20 cellular contexts compared by ENCODE assay signal in the genomic region with DNA sequence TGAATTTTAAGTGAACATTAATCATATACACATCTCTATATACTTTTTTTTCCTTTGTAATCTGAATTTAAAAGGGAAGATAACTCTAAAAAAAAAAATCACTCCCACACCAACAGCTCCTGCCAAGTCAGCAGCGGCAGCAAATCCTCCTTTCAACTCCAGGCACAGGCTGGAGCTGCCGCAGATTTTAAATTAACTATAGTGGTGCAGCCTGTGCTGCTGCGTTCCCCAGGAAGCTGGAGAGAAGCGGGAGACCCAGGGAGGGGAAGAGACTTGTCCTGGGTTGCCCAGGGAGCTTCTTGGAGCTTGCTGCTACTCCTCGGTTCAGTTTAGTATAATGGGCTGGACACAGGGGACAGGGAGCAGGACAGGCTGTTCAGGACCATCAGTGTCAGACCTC. TPM values are rescaled to one million over a fixed set of nuclear protein-coding genes. Genes with fewer than 3 reads are reported as not detected.
DNase-seq lines count a peak whose midpoint lies in the region; ATAC-seq, FAIRE-seq and TF ChIP-seq lines count a peak whose summit lies in the region.
"Had no signal": no experiment of that assay in that cellular context is flagged by ENCODE, and none has a peak within 500 bp of the region (broad histone marks: within the 10 kb centered on the region; RNA-seq: fewer than 3 reads in every experiment).

No MANE protein-coding gene starts in this region.

- no peaks in the 10 kb centered on the region for H3K36me3 Mint-ChIP-seq in mesothelial cell of epicardium
- H3K36me3 Mint-ChIP-seq: CD14-positive monocyte had no signal

- no peak overlapping the region for H3K9ac ChIP-seq in K562 (ENCODE audit: insufficient read depth in 1 of 2, low read depth in 2 of 2, low read length in 2 of 2)
- H3K9ac ChIP-seq in mesenchymal stem cell (ENCODE audit: low read length), result no peak overlapping the region

- TF ChIP-seq RAD21 in K562 (CRISPR knock-in tag; conservative IDR thresholded peaks at IDR 0.05 in 1 of 2, IDR thresholded peaks at IDR 0.05 in 1 of 2), result no peak

- TF ChIP-seq CTCF in HEK293 (tag by site-specific recombination; IDR thresholded peaks at IDR 0.05) (no peak), K562 (IDR thresholded peaks at IDR 0.05 in 2 of 3, conservative IDR thresholded peaks at IDR 0.05 in 1 of 3; ENCODE audit: insufficient read depth in 2 of 3, low read depth in 1 of 3, low read length in 3 of 3) (no peak), mesothelial cell of epicardium (IDR thresholded peaks at IDR 0.05; ENCODE audit: unreplicated experiment) (no peak), stomach (IDR thresholded peaks at IDR 0.05) (no peak)

- H3K4me1 Mint-ChIP-seq in mesothelial cell of epicardium, result peaks cover 30% of the 10 kb centered on the region

- no peak overlapping the region for H2BK12ac ChIP-seq in mesenchymal stem cell (ENCODE audit: low read length in 2 of 2)

- no peaks in the 10 kb centered on the region for H3K79me2 ChIP-seq in K562 (ENCODE audit: control insufficient read depth, insufficient read depth, low read length)

- no TSS peak for BruUV-seq in K562 (replicated peaks; lab: Mats Ljungman, UMichigan)

- no peak overlapping the region for H3K18ac ChIP-seq in mesenchymal stem cell (ENCODE audit: low read depth in 1 of 2, low read length in 2 of 2)

- no peaks in the 10 kb centered on the region for H3K9me3 Mint-ChIP-seq in mesothelial cell of epicardium

- no peak overlapping the region for H2AK5ac ChIP-seq in mesenchymal stem cell (ENCODE audit: low read length, severe bottlenecking)

- no peak overlapping the region for H4K8ac ChIP-seq in mesenchymal stem cell (ENCODE audit: low read length)

- TF ChIP-seq POLR2A in K562 (conservative IDR thresholded peaks at IDR 0.05), result no peak
- TF ChIP-seq POLR2A in stomach (IDR thresholded peaks at IDR 0.05), result no peak

- H3K4ac ChIP-seq in mesenchymal stem cell (ENCODE audit: low read depth in 1 of 2, low read length in 2 of 2), result no peak overlapping the region

- TF ChIP-seq EP300 in K562 (IDR thresholded peaks at IDR 0.05; ENCODE audit: low read length) (no peak), stomach (IDR thresholded peaks at IDR 0.05) (no peak)

- FAIRE-seq in K562 (lab: Jason Lieb, UNC), result no peak

- H3K36me3 ChIP-seq in HEK293 (ENCODE audit: control insufficient read depth in 2 of 2, insufficient read depth in 1 of 2, low read length in 2 of 2) (no peaks in the 10 kb centered on the region), K562 (ENCODE audit: control insufficient read depth, insufficient read depth, low read length) (no peaks in the 10 kb centered on the region), stomach (no peaks in the 10 kb centered on the region), mesenchymal stem cell (ENCODE audit: control insufficient read depth in 1 of 2, insufficient read depth in 2 of 2, low read depth in 1 of 2, low read length in 2 of 2) (no peaks in the 10 kb centered on the region)
- no peaks in the 10 kb centered on the region for H3K36me3 ChIP-seq in effector memory CD4-positive, alpha-beta T cell (ENCODE audit: control insufficient read depth, insufficient read depth, low read length)
- H3K36me3 ChIP-seq: SJCRH30 had no signal

- H3K9me3 ChIP-seq in HEK293 (ENCODE audit: control insufficient read depth, insufficient read depth, low read depth, low read length) (no peaks in the 10 kb centered on the region), K562 (replicated peaks; ENCODE audit: control insufficient read depth, insufficient read depth, low read depth, low read length) (no peaks in the 10 kb centered on the region), stomach (no peaks in the 10 kb centered on the region), mesenchymal stem cell (ENCODE audit: control insufficient read depth, low read length) (no peaks in the 10 kb centered on the region)
- no peaks in the 10 kb centered on the region for H3K9me3 ChIP-seq in effector memory CD4-positive, alpha-beta T cell (ENCODE audit: control insufficient read depth, low read length)
- H3K9me3 ChIP-seq: SJCRH30 had no signal

- H3K23ac ChIP-seq in mesenchymal stem cell (ENCODE audit: low read length in 2 of 2), result no peak overlapping the region

- no peak overlapping the region for H2BK120ac ChIP-seq in mesenchymal stem cell (ENCODE audit: low read depth, low read length)

- POLR2A ChIA-PET in HEK293 (lab: Yijun Ruan, JAX) (interaction anchor here (1.0 to 1.4 kb wide), 4 partner anchors 9 to 89 kb away, joined by 3 to 6 read pairs (median 4); a partner anchor contains a TSS), K562 (lab: Yijun Ruan, JAX) (interaction anchor here (0.6 to 1.3 kb wide), 3 partner anchors 16 to 398 kb away, joined by 3 to 4 read pairs (median 3); no protein-coding TSS in a partner anchor)

- H2AFZ ChIP-seq in K562 (ENCODE audit: low read depth, low read length), result no peak overlapping the region
- no peak overlapping the region for H2AFZ ChIP-seq in mesenchymal stem cell (ENCODE audit: low read depth, low read length)

- in situ Hi-C loops in K562 (cut with MboI), result no loop called here

- no peak overlapping the region for H2BK15ac ChIP-seq in mesenchymal stem cell (ENCODE audit: low read depth, poor library complexity, severe bottlenecking)

- H3K4me3 Mint-ChIP-seq in mesothelial cell of epicardium, result peak overlapping the region; percentile 20

- H3K27ac ChIP-seq in HEK293 (ENCODE audit: extremely low read depth, low read depth, low read length) (no peak overlapping the region), K562 (ENCODE audit: extremely low read depth, low read depth, low read length) (no peak overlapping the region), stomach (no peak overlapping the region), mesenchymal stem cell (ENCODE audit: low read length, poor library complexity, severe bottlenecking) (no peak overlapping the region)
- H3K27ac ChIP-seq in effector memory CD4-positive, alpha-beta T cell (ENCODE audit: insufficient read depth, low read length, poor library complexity, severe bottlenecking), result no peak overlapping the region
- H3K27ac ChIP-seq: HL-60, SJCRH30 had no signal

- intact Hi-C loops in K562 (cut with micrococcal nuclease), result no loop called here
- intact Hi-C loops in stomach (cut with DNase I; ENCODE audit: low total_unique reads), result loop anchor here (10.0 kb wide), 1 partner anchor 85 kb away; no protein-coding TSS in a partner anchor

- peak; percentile 18; the same call in 2 of the 3 replicates for ATAC-seq in K562

- no peaks in the 10 kb centered on the region for H3K79me1 ChIP-seq in mesenchymal stem cell (replicated peaks; ENCODE audit: low read length, poor library complexity, severe bottlenecking)

- CTCF ChIA-PET in HEK293 (lab: Yijun Ruan, JAX) (interaction anchor here (1.1 to 1.4 kb wide), 4 partner anchors 21 to 201 kb away, joined by 4 to 8 read pairs (median 4); no protein-coding TSS in a partner anchor), K562 (lab: Yijun Ruan, JAX; ENCODE audit: low intra/inter-chr PET ratio) (no interaction called here)

- DNase-seq in K562 (ENCODE audit: extremely low read depth in 1 of 4, low spot score in 3 of 4), result no peak
- DNase-seq in mesothelial cell of epicardium (ENCODE audit: low spot score in 2 of 2, unreplicated experiment in 2 of 2), result no peak
- DNase-seq in putamen (ENCODE audit: low spot score), result peak; percentile 62
- DNase-seq in T-helper 2 cell, result no peak
- no peak for DNase-seq in effector memory CD4-positive, alpha-beta T cell
- no peak for DNase-seq in stomach
- DNase-seq in mesenchymal stem cell, result no peak
- DNase-seq: DMS 273 treated with DMSO at 0.1 percent for 48 hours, HCEC 1CT, KBM-7, NCI-H1436, NCI-H2029, NCI-H2171, NCI-H446, NCI-H69, RPMI8226, SJCRH30 had no signal

- no peak overlapping the region for H3K14ac ChIP-seq in mesenchymal stem cell (ENCODE audit: low read length in 2 of 2)

- H3K27ac Mint-ChIP-seq in mesothelial cell of epicardium, result peak overlapping the region; percentile 27
- H3K27ac Mint-ChIP-seq: CD14-positive monocyte had no signal

- H3K27me3 Mint-ChIP-seq in mesothelial cell of epicardium (ENCODE audit: low read depth), result peaks cover 66% of the 10 kb centered on the region

- no peak overlapping the region for H4K91ac ChIP-seq in mesenchymal stem cell (ENCODE audit: low read length)

- H3K4me2 ChIP-seq in K562 (ENCODE audit: insufficient read depth, low read length), result no peak overlapping the region
- H3K4me2 ChIP-seq in mesenchymal stem cell (ENCODE audit: low read length, poor library complexity, severe bottlenecking), result no peak overlapping the region

- H3K9me1 ChIP-seq in K562 (ENCODE audit: control insufficient read depth, insufficient read depth, low read length), result no peaks in the 10 kb centered on the region

- H4K20me1 ChIP-seq in K562 (replicated peaks; ENCODE audit: control insufficient read depth, insufficient read depth, low read length), result peaks cover 5% of the 10 kb centered on the region; the same call in 1 of the 2 replicates

- H3K4me1 ChIP-seq in HEK293 (ENCODE audit: control insufficient read depth, insufficient read depth, low read length) (no peaks in the 10 kb centered on the region), K562 (replicated peaks in 1 of 2; ENCODE audit: control insufficient read depth in 2 of 2, insufficient read depth in 2 of 2, low read length in 2 of 2) (peaks cover 0 to 15% of the 10 kb centered on the region in 2 experiments; a peak in 4 of 5 replicates), stomach (peaks cover 12 to 20% (median 18%) of the 10 kb centered on the region in 4 donors), mesenchymal stem cell (ENCODE audit: control insufficient read depth, insufficient read depth, low read depth, low read length) (peaks cover 14% of the 10 kb centered on the region)
- H3K4me1 ChIP-seq in effector memory CD4-positive, alpha-beta T cell (ENCODE audit: control insufficient read depth, insufficient read depth, low read length, poor library complexity, severe bottlenecking), result peaks cover 6% of the 10 kb centered on the region
- H3K4me1 ChIP-seq: SJCRH30 had no signal

- H3K4me3 ChIP-seq in HEK293 (ENCODE audit: low read depth, low read length), result no peak overlapping the region
- H3K4me3 ChIP-seq in K562, result no peak overlapping the region
- no peak overlapping the region for H3K4me3 ChIP-seq in effector memory CD4-positive, alpha-beta T cell (ENCODE audit: insufficient read depth, low read depth, low read length, poor library complexity, severe bottlenecking)
- no peak overlapping the region for H3K4me3 ChIP-seq in stomach
- H3K4me3 ChIP-seq in mesenchymal stem cell (ENCODE audit: insufficient read depth in 1 of 2, low read depth in 1 of 2, low read length in 2 of 2), result no peak overlapping the region
- H3K4me3 ChIP-seq: SJCRH30 had no signal

- 0% methylated on average over 5 of the region's 5 CpGs for WGBS in K562 (ENCODE audit: insufficient coverage, low coverage, missing lambda C conversion rate)
- WGBS in stomach, 5 donors, result 14 to 24% (median 20%) methylated on average over 5 of the region's 5 CpGs
- WGBS in mesenchymal stem cell, result 26% methylated on average over 5 of the region's 5 CpGs

- H2BK5ac ChIP-seq in mesenchymal stem cell (ENCODE audit: low read depth, low read length, poor library complexity, severe bottlenecking), result no peak overlapping the region

- H3K27me3 ChIP-seq in K562 (ENCODE audit: control insufficient read depth in 2 of 2, insufficient read depth in 2 of 2, low read length in 2 of 2), result peaks cover 36 to 58% of the 10 kb centered on the region in 2 experiments; a peak in 4 of 5 replicates
- peaks cover 17% of the 10 kb centered on the region for H3K27me3 ChIP-seq in effector memory CD4-positive, alpha-beta T cell (replicated peaks; ENCODE audit: control insufficient read depth, insufficient read depth, low read length, poor library complexity, severe bottlenecking)
- peaks cover 8 to 87% (median 45%) of the 10 kb centered on the region in 3 donors for H3K27me3 ChIP-seq in stomach
- peaks cover 70 to 72% of the 10 kb centered on the region in 2 experiments for H3K27me3 ChIP-seq in mesenchymal stem cell (ENCODE audit: control insufficient read depth in 1 of 2, insufficient read depth in 1 of 2, low read length in 2 of 2)

RNA-seq across cellular contexts. Expression of a gene that starts 32.6 kb away (rescaled TPM):
- total RNA-seq in K562 (2011; cell fraction: chromatin; rRNA removed; ENCODE audit: low replicate concordance), result 7.2 and 18.6 TPM in 2 replicates
- total RNA-seq in K562 (2011; cell fraction: nucleolus; rRNA removed), result 37.0 and 39.4 TPM in 2 replicates
- total RNA-seq in K562 (2011; cell fraction: nucleoplasm; rRNA removed), result 25.3 and 28.7 TPM in 2 replicates
- total RNA-seq in K562 (2014; rRNA removed), result 138 and 216 TPM in 2 replicates
- 16.0 and 27.1 TPM in 2 replicates for total RNA-seq in K562 (2014; rRNA removed; fragmentation: Illumina TruSeq; extraction: Trizol)
- 180 TPM in 2 replicates for total RNA-seq in K562 (2015; rRNA removed; fragmentation: Illumina TruSeq; extraction: Trizol)
- total RNA-seq in K562 (2021), result 522 and 565 TPM in 2 replicates
- 44.8 and 88.9 TPM in 2 replicates for polyA plus RNA-seq in K562 (2011; rRNA removed)
- polyA plus RNA-seq in K562 (2011; cell fraction: cytosol; rRNA removed), result 114 and 636 TPM in 2 replicates
- 55.5 and 127 TPM in 2 replicates for polyA plus RNA-seq in K562 (2011; cell fraction: nucleus; rRNA removed)
- 343 and 551 TPM in 2 replicates for polyA plus RNA-seq in K562 (2012)
- 258 and 607 TPM in 2 replicates for polyA plus RNA-seq in K562 (2014; fragmentation: Illumina TruSeq; extraction: Trizol)
- 100 to 1,000 TPM in 1 of 2 experiments, 10 to 100 TPM in 1; 97.3 to 128 TPM for polyA plus RNA-seq in K562 (2014; fragmentation: Nextera tagmentation; extraction: Ambion mirVana)
- polyA plus RNA-seq in K562 (2014; rRNA removed), result 283 and 298 TPM in 2 replicates
- polyA minus RNA-seq in K562 (2011; rRNA and poly(A)+ RNA removed), result 7.3 and 10.1 TPM in 2 replicates
- 107 and 110 TPM in 2 replicates for polyA minus RNA-seq in K562 (2011; cell fraction: cytosol; rRNA and poly(A)+ RNA removed)
- 19.9 and 22.8 TPM in 2 replicates for polyA minus RNA-seq in K562 (2011; cell fraction: nucleus; rRNA and poly(A)+ RNA removed)
- total RNA-seq in mesothelial cell of epicardium, result 235 to 241 TPM (median 239 TPM) in 3 replicates
- 1,000 to 10,000 TPM in 1 of 5 donors, 100 to 1,000 TPM in 3, 10 to 100 TPM in 1; 21.8 to 2,022 (median 373) TPM for total RNA-seq in stomach
- polyA plus RNA-seq in stomach, result 1,000 to 10,000 TPM in 1 of 3 donors, 100 to 1,000 TPM in 2; 320 to 2,297 (median 486) TPM
- polyA plus RNA-seq in mesenchymal stem cell (2013, experiment 1 of 2), result 794 TPM
- polyA plus RNA-seq in mesenchymal stem cell (2013, experiment 2 of 2), result 815 TPM
